8 cellular contexts compared by ENCODE assay signal in the genomic region with DNA sequence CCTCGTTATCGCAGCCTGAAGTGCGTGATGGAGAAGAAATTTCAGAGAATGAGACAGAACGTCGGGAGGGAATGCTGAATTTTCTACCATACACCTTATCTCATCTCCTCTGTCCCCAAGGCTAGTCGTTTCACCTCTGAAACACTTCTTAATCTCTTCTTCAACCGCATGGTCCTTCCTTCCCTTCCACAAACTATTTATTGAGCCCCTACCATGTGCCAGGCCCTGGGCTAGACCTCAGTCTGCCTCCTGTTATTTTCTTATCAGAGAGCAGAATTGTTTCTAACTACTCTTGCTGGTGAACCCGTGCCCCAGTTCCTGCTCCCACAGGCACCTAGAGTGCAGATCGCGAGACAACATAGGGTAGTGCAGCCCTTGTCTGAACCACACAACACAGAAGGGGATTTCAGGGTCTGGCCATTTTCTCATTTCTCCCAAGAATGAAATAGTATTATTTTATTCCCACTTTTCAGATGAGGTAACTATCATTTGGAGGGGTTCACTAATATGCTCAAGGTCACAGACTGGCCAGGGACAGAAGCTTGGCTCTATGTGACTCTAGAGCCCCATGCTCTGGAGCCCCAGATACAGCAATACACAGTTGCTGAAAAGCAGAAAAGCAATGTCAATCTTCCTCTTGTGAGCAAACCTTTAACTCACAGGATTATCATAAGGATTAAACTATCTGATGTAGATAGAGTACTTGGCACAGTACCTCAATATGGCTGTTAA. TPM values are rescaled to one million over a fixed set of nuclear protein-coding genes. Genes with fewer than 3 reads are reported as not detected.
A peak's percentile ranks its signal among the peaks of the same experiment; 100 is the strongest.
DNase-seq lines count a peak whose midpoint lies in the region; ATAC-seq and TF ChIP-seq lines count a peak whose summit lies in the region.

No MANE protein-coding gene starts in this region.

- H3K9me3 ChIP-seq in right atrium auricular region (no peaks in the 10 kb centered on the region), skeletal muscle tissue (ENCODE audit: control insufficient read depth in 3 of 3, low read length in 3 of 3) (no peaks in the 10 kb centered on the region)

- H3K27ac Mint-ChIP-seq in activated CD8-positive, alpha-beta T cell treated with anti-CD3 and anti-CD28 coated beads for 36 hours, result peak overlapping the region; percentile 79

- H3K27ac ChIP-seq in C4-2B, result peak overlapping the region; percentile 92
- H3K27ac ChIP-seq in right atrium auricular region, result peak overlapping the region; percentile 97 to 98
- H3K27ac ChIP-seq in skeletal muscle tissue (ENCODE audit: low read depth, low read length), result peak overlapping the region; percentile 99

- CTCF ChIA-PET in activated CD8-positive, alpha-beta T cell treated with anti-CD3 and anti-CD28 coated beads for 36 hours (lab: Charles Lee), result no interaction called here

- peaks cover 0 to 46% of the 10 kb centered on the region in 2 donors for H3K4me1 ChIP-seq in right atrium auricular region
- peaks cover 64 to 82% (median 74%) of the 10 kb centered on the region in 3 donors for H3K4me1 ChIP-seq in skeletal muscle tissue (ENCODE audit: control insufficient read depth in 3 of 3, insufficient read depth in 3 of 3, low read length in 3 of 3)

- no peaks in the 10 kb centered on the region for H3K27me3 ChIP-seq in right atrium auricular region
- H3K27me3 ChIP-seq in skeletal muscle tissue (ENCODE audit: control insufficient read depth in 3 of 3, insufficient read depth in 3 of 3, low read length in 3 of 3), result no peaks in the 10 kb centered on the region

- H3K9me3 Mint-ChIP-seq in activated CD8-positive, alpha-beta T cell treated with anti-CD3 and anti-CD28 coated beads for 36 hours, result no peaks in the 10 kb centered on the region

- H3K36me3 ChIP-seq in right atrium auricular region, result peaks cover 23% of the 10 kb centered on the region
- peaks cover 19 to 29% (median 21%) of the 10 kb centered on the region in 3 donors for H3K36me3 ChIP-seq in skeletal muscle tissue (ENCODE audit: control insufficient read depth in 3 of 3, insufficient read depth in 3 of 3, low read length in 3 of 3)

- H3K4me3 Mint-ChIP-seq in activated CD8-positive, alpha-beta T cell treated with anti-CD3 and anti-CD28 coated beads for 36 hours, result peak overlapping the region; percentile 83

- H3K4me1 Mint-ChIP-seq in activated CD8-positive, alpha-beta T cell treated with anti-CD3 and anti-CD28 coated beads for 36 hours (ENCODE audit: low read depth), result peaks cover 29% of the 10 kb centered on the region

- H3K27me3 Mint-ChIP-seq in activated CD8-positive, alpha-beta T cell treated with anti-CD3 and anti-CD28 coated beads for 36 hours, result no peaks in the 10 kb centered on the region

- ATAC-seq in HG02885 (IDR thresholded peaks at IDR 0.05; ENCODE audit: poor library complexity, unreplicated experiment), result peak; percentile 3
- peak; percentile 18 for ATAC-seq in activated CD8-positive, alpha-beta T cell treated with anti-CD3 and anti-CD28 coated beads for 36 hours
- no peak for ATAC-seq in GM19455 (IDR thresholded peaks at IDR 0.05; ENCODE audit: unreplicated experiment)
- ATAC-seq in GM21528 (IDR thresholded peaks at IDR 0.05; ENCODE audit: low FRiP score, unreplicated experiment), result no peak
- ATAC-seq in GM19397 (IDR thresholded peaks at IDR 0.05; ENCODE audit: unreplicated experiment), result no peak

- intact Hi-C loops in activated CD8-positive, alpha-beta T cell treated with anti-CD3 and anti-CD28 coated beads for 36 hours (cut with micrococcal nuclease), result no loop called here

- H3K36me3 Mint-ChIP-seq in activated CD8-positive, alpha-beta T cell treated with anti-CD3 and anti-CD28 coated beads for 36 hours (ENCODE audit: low read depth), result peaks cover 10% of the 10 kb centered on the region

- peak overlapping the region; percentile 99 to 100 for H3K4me3 ChIP-seq in right atrium auricular region
- H3K4me3 ChIP-seq in skeletal muscle tissue (ENCODE audit: low read length in 3 of 3), result peak overlapping the region; percentile 79 to 86 (median 79)

- DNase-seq in activated CD8-positive, alpha-beta T cell treated with anti-CD3 and anti-CD28 coated beads for 36 hours, result peak; percentile 39
- DNase-seq in right atrium auricular region (ENCODE audit: low spot score), result no peak

- H3K9ac ChIP-seq in skeletal muscle tissue (ENCODE audit: low read depth in 1 of 3, low read length in 3 of 3), result peak overlapping the region; percentile 69 to 87 (median 76)

- POLR2A ChIA-PET in activated CD8-positive, alpha-beta T cell treated with anti-CD3 and anti-CD28 coated beads for 36 hours (lab: Charles Lee), result interaction anchor here (1.0 kb wide), 1 partner anchor 48 kb away, joined by 4 read pairs; the partner anchor contains the start of gene TMEM183A

- TF ChIP-seq CTCF in C4-2B (conservative IDR thresholded peaks at IDR 0.05), result no peak
- no peak for TF ChIP-seq CTCF in activated CD8-positive, alpha-beta T cell treated with anti-CD3 and anti-CD28 coated beads for 36 hours (IDR thresholded peaks at IDR 0.05)
- no peak for TF ChIP-seq CTCF in right atrium auricular region (IDR thresholded peaks at IDR 0.05)

RNA-seq across cellular contexts. Expression of gene ADIPOR1, which starts 0.6 kb away (rescaled TPM):
- 10 to 100 TPM; 64.8 to 67.0 TPM for total RNA-seq in activated CD8-positive, alpha-beta T cell treated with anti-CD3 and anti-CD28 coated beads for 36 hours
- total RNA-seq in right atrium auricular region, result 100 to 1,000 TPM; 124 to 141 TPM
- 96.6 TPM for total RNA-seq in skeletal muscle tissue

RNA-seq across cellular contexts. Expression of gene CYB5R1, which starts 8.3 kb away (rescaled TPM):
- 10 to 100 TPM; 13.6 to 14.0 TPM for total RNA-seq in activated CD8-positive, alpha-beta T cell treated with anti-CD3 and anti-CD28 coated beads for 36 hours
- total RNA-seq in right atrium auricular region, result 100 to 1,000 TPM in 1 of 2 donors, 10 to 100 TPM in 1; 85.9 to 104 TPM
- 68.4 TPM for total RNA-seq in skeletal muscle tissue

RNA-seq across cellular contexts. Expression of gene KLHL12, which starts 31.7 kb away (rescaled TPM):
- total RNA-seq in activated CD8-positive, alpha-beta T cell treated with anti-CD3 and anti-CD28 coated beads for 36 hours, result 10 to 100 TPM; 38.0 to 43.7 TPM
- total RNA-seq in right atrium auricular region (10 to 100 TPM; 13.9 to 18.4 TPM), skeletal muscle tissue (15.1 TPM)

RNA-seq across cellular contexts. Expression of gene TMEM183A, which starts 48.5 kb away (rescaled TPM):
- total RNA-seq in activated CD8-positive, alpha-beta T cell treated with anti-CD3 and anti-CD28 coated beads for 36 hours, result 10 to 100 TPM; 76.5 to 82.2 TPM
- total RNA-seq in right atrium auricular region (10 to 100 TPM; 29.6 to 39.1 TPM), skeletal muscle tissue (42.3 TPM)

Comparison
In these comparisons a context has a peak if more than half of its experiments do, and no peak if none do; other contexts are left out.
1. ATAC-seq: peak in HG02885 (single experiment) and activated CD8-positive, alpha-beta T cell treated with anti-CD3 and anti-CD28 coated beads for 36 hours (single experiment); none in GM19455 (single experiment), GM21528 (single experiment) and GM19397 (single experiment).
2. Peak in every context shown above with its lines, with median percentiles within 50 percentile points of each other: H3K27ac ChIP-seq.